ENCODE assay signal across 11 cellular contexts in the genomic region with DNA sequence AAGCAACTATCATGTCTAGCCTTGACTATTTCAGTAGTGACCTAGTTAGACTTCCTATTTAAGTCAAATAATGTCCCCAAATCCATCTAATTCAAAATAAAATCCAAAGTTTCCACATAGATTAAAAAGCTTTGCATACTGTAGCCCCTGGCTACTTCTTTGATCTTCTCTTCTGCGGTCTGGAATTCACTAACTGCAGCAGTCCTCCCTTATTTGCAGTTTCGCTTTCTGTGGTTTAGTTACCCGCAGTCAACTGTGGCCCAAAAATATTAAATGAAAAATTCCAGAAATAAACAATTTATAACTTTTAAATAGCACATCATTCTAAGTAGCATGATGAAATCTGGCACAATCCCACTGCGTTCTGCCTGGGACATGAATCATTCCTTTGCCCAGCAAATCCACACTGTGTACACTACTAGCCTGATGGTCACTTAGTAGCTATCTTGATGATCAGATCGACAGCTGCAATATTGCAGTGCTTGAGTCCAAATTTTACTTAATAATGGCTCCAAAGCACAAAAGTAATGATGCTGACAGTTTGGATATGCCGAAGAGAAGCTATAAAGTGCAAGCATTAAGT.
DNase-seq lines count a peak whose midpoint lies in the region; ATAC-seq and TF ChIP-seq lines count a peak whose summit lies in the region.
"Had no signal": no experiment of that assay in that cellular context is flagged by ENCODE, and none has a peak within 500 bp of the region (broad histone marks: within the 10 kb centered on the region; RNA-seq: fewer than 3 reads in every experiment).

No MANE protein-coding gene starts in this region.

- H3K56ac ChIP-seq in IMR-90 (ENCODE audit: extremely low read depth, insufficient read depth, low read length) = no peak overlapping the region

- peak overlapping the region; percentile 56; the same call in 1 of the 2 replicates for H3K18ac ChIP-seq in IMR-90 (ENCODE audit: low read depth, low read length)

- ATAC-seq in IMR-90 (ENCODE audit: low read depth) = peak; percentile 92
- peak; percentile 30 for ATAC-seq in body of pancreas
- ATAC-seq in lower lobe of right lung = peak; percentile 61 to 77

- H3K79me1 ChIP-seq in IMR-90 (ENCODE audit: low read depth in 1 of 2, low read length in 2 of 2) = no peaks in the 10 kb centered on the region; a peak in 1 of 4 replicates

- CTCF ChIA-PET in IMR-90 (lab: Yijun Ruan, JAX) = interaction anchor here (0.7 to 0.8 kb wide), 2 partner anchors 9 to 10 kb away, joined by 4 read pairs; no protein-coding TSS in a partner anchor

- no peak overlapping the region for H4K91ac ChIP-seq in IMR-90 (ENCODE audit: insufficient read depth, low read depth, low read length)

- no peak overlapping the region for H2BK5ac ChIP-seq in IMR-90 (ENCODE audit: low read depth, low read length, poor library complexity, severe bottlenecking)

- TF ChIP-seq CTCF in IMR-90 (conservative IDR thresholded peaks at IDR 0.05; ENCODE audit: low read depth, low read length) = no peak
- TF ChIP-seq CTCF in body of pancreas (IDR thresholded peaks at IDR 0.05) = no peak
- no peak for TF ChIP-seq CTCF in lower lobe of right lung (IDR thresholded peaks at IDR 0.05)

- POLR2A ChIA-PET in IMR-90 (lab: Charles Lee; ENCODE audit: unreplicated experiment) = no interaction called here

- H3K27me3 ChIP-seq in IMR-90 (ENCODE audit: control insufficient read depth, insufficient read depth, low read length) (no peaks in the 10 kb centered on the region), body of pancreas (no peaks in the 10 kb centered on the region), lower lobe of right lung (ENCODE audit: low read depth) (no peaks in the 10 kb centered on the region)

- H3K9ac ChIP-seq in IMR-90 (ENCODE audit: low read depth, low read length) = peak overlapping the region; percentile 58

- no peak overlapping the region for H4K5ac ChIP-seq in IMR-90 (ENCODE audit: low read depth, low read length)

- TF ChIP-seq POLR2A in IMR-90 (IDR thresholded peaks at IDR 0.05; ENCODE audit: low read depth, low read length) (no peak), body of pancreas (IDR thresholded peaks at IDR 0.05) (no peak)

- no peak overlapping the region for H2AK5ac ChIP-seq in IMR-90 (ENCODE audit: low read depth, low read length)

- no peaks in the 10 kb centered on the region for H3K9me1 ChIP-seq in IMR-90 (ENCODE audit: insufficient read depth, low read length)

- WGBS in IMR-90 (ENCODE audit: extremely low coverage in 2 of 2, insufficient read length in 1 of 2), 2 experiments = 8% methylated on average over 2 of the region's 6 CpGs; no CpG with 5 or more reads in 1 of the 2 experiments
- 82 to 84% methylated on average over 6 of the region's 6 CpGs for WGBS in body of pancreas, 2 donors
- WGBS in urinary bladder = 41% methylated on average over 6 of the region's 6 CpGs

- no peak overlapping the region for H2BK15ac ChIP-seq in IMR-90 (ENCODE audit: low read depth, low read length)

- no peak overlapping the region for H3K23ac ChIP-seq in IMR-90 (ENCODE audit: low read depth, low read length)

- dilution Hi-C loops in IMR-90 (cut with HindIII; ENCODE audit: low sequenced_read_pairs, unreplicated experiment) = no loop called here

- H3K4ac ChIP-seq in IMR-90 (ENCODE audit: low read depth, low read length) = no peak overlapping the region

- in situ Hi-C loops in IMR-90 (cut with MboI; ENCODE audit: low sequenced_read_pairs) = no loop called here

- peak overlapping the region; percentile 54 for H3K4me2 ChIP-seq in IMR-90 (ENCODE audit: low read depth, low read length)

- H2AK9ac ChIP-seq in IMR-90 (replicated peaks; ENCODE audit: low read depth, low read length, poor library complexity) = no peak overlapping the region

- 0 out of 2 replicates have a peak overlapping the region, but pooled peaks have one; percentile 23 for H3K14ac ChIP-seq in IMR-90 (replicated peaks; ENCODE audit: low read depth, low read length)

- peak overlapping the region; percentile 2; the same call in 1 of the 2 replicates for H3K4me3 ChIP-seq in IMR-90 (ENCODE audit: insufficient read depth, low read depth, low read length)
- no peak overlapping the region for H3K4me3 ChIP-seq in body of pancreas
- H3K4me3 ChIP-seq in lower lobe of right lung = no peak overlapping the region
- H3K4me3 ChIP-seq in urinary bladder (ENCODE audit: low read depth, low read length) = peak overlapping the region; percentile 18

- H3K4me1 ChIP-seq in IMR-90 (ENCODE audit: control insufficient read depth, insufficient read depth, low read length) (no peaks in the 10 kb centered on the region), body of pancreas (no peaks in the 10 kb centered on the region), lower lobe of right lung (no peaks in the 10 kb centered on the region), urinary bladder (ENCODE audit: insufficient read depth) (no peaks in the 10 kb centered on the region)

- H2BK20ac ChIP-seq in IMR-90 (ENCODE audit: low read depth, low read length) = no peak overlapping the region

- H3K36me3 ChIP-seq in IMR-90 (ENCODE audit: control insufficient read depth, insufficient read depth, low read length) (no peaks in the 10 kb centered on the region), body of pancreas (replicated peaks in 1 of 2; ENCODE audit: insufficient read depth in 1 of 2, low read depth in 2 of 2) (no peaks in the 10 kb centered on the region), lower lobe of right lung (no peaks in the 10 kb centered on the region), urinary bladder (ENCODE audit: insufficient read depth) (no peaks in the 10 kb centered on the region)

- intact Hi-C loops in IMR-90 (cut with micrococcal nuclease) = no loop called here
- intact Hi-C loops in body of pancreas (cut with DNase I) = no loop called here
- intact Hi-C loops in lower lobe of right lung (cut with DNase I) = no loop called here

- H3K9me3 ChIP-seq in IMR-90 (ENCODE audit: control insufficient read depth, insufficient read depth, low read length) (no peaks in the 10 kb centered on the region), body of pancreas (no peaks in the 10 kb centered on the region), lower lobe of right lung (no peaks in the 10 kb centered on the region)

- H2BK120ac ChIP-seq in IMR-90 (ENCODE audit: low read depth, low read length) = no peak overlapping the region

- H4K20me1 ChIP-seq in IMR-90 (ENCODE audit: insufficient read depth, low read length) = no peaks in the 10 kb centered on the region

- BruUV-seq in IMR-90 (replicated peaks; lab: Mats Ljungman, UMichigan) = no TSS peak

- H4K8ac ChIP-seq in IMR-90 (ENCODE audit: low read depth in 2 of 2, low read length in 2 of 2) = no peak overlapping the region

- H2AFZ ChIP-seq in IMR-90 (replicated peaks; ENCODE audit: low read length, poor library complexity) = no peak overlapping the region

- DNase-seq in IMR-90 (peak; percentile 88), body of pancreas (peak in 2 of 4 donors; percentile 11 to 12), lower lobe of right lung (no peak), NCI-H146 treated with DMSO at 0.1 percent for 48 hours (lab: John Stamatoyannopoulos, UW; ENCODE audit: unreplicated experiment) (no peak)
- DNase-seq in stimulated activated CD4-positive, alpha-beta T cell treated with anti-CD3 and anti-CD28 coated beads, Interleukin-4, amount 100 ng/mL, for 4 hours = no peak
- no peak for DNase-seq in stimulated activated CD4-positive, alpha-beta T cell treated with anti-CD3 and anti-CD28 coated beads, Interleukin-12 subunit alpha, Interleukin-12 subunit beta, amount 100 ng/mL, for 4 hours
- DNase-seq: effector CD4-positive, alpha-beta T cell; left cardiac atrium; NCI-H2029; SIG-M5 had no signal

- H3K27ac ChIP-seq in IMR-90 (ENCODE audit: insufficient read depth, low read length) (peak overlapping the region; percentile 23; the same call in 1 of the 2 replicates), body of pancreas (no peak overlapping the region), lower lobe of right lung (peak overlapping the region; percentile 42), urinary bladder (ENCODE audit: low read depth) (no peak overlapping the region)

- TF ChIP-seq RAD21 in IMR-90 (IDR thresholded peaks at IDR 0.05; ENCODE audit: low read length) = no peak

TF ChIP-seq in IMR-90, 13 proteins besides CTCF, POLR2A, EP300 and RAD21:
- TF ChIP-seq CHD1 (IDR thresholded peaks at IDR 0.05; ENCODE audit: low read depth, low read length) = no peak
- no peak for TF ChIP-seq RFX5 (IDR thresholded peaks at IDR 0.05; ENCODE audit: low read depth, low read length)
- TF ChIP-seq FOS (IDR thresholded peaks at IDR 0.05; ENCODE audit: low read depth, low read length) = no peak
- TF ChIP-seq ELK1 (IDR thresholded peaks at IDR 0.05; ENCODE audit: borderline replicate concordance, low read depth, low read length) = no peak
- no peak; the same call in 1 of the 2 replicates for TF ChIP-seq BHLHE40 (IDR thresholded peaks at IDR 0.05; ENCODE audit: low read depth, low read length)
- TF ChIP-seq CEBPB (IDR thresholded peaks at IDR 0.05; ENCODE audit: low read depth, low read length) = peak; percentile 83
- TF ChIP-seq MAZ (IDR thresholded peaks at IDR 0.05; ENCODE audit: borderline replicate concordance, low read depth, low read length) = no peak

Comparison
In these comparisons a context has a peak if more than half of its experiments do, and no peak if none do; other contexts are left out.
1. ATAC-seq: peak in every context shown above with its lines; median percentile 92 in IMR-90; 69 in lower lobe of right lung; 30 in body of pancreas.
2. H3K27ac ChIP-seq: peak in IMR-90 (single experiment) and lower lobe of right lung (single experiment); none in body of pancreas (0 of 4) and urinary bladder (single experiment).
3. H3K4me3 ChIP-seq: peak in IMR-90 (single experiment) and urinary bladder (single experiment); none in body of pancreas (0 of 2) and lower lobe of right lung (single experiment).